ENCODE assay signal across 14 cellular contexts in genomic region chr3:13047296-13048165, GRCh38. TPM values are rescaled to one million over a fixed set of nuclear protein-coding genes. Genes with fewer than 3 reads are reported as not detected.
A peak's percentile ranks its signal among the peaks of the same experiment; 100 is the strongest.
DNase-seq lines count a peak whose midpoint lies in the region; ATAC-seq and TF ChIP-seq lines count a peak whose summit lies in the region.
"Had no signal": no experiment of that assay in that cellular context is flagged by ENCODE, and none has a peak within 500 bp of the region (broad histone marks: within the 10 kb centered on the region; RNA-seq: fewer than 3 reads in every experiment).

No MANE protein-coding gene starts in this region.

- CTCF ChIA-PET in GM10248 (lab: Yijun Ruan, JAX) = interaction anchor here (0.7 to 4.9 kb wide), 15 partner anchors 7 to 68 kb away, joined by 3 to 22 read pairs (median 3); no protein-coding TSS in a partner anchor

- H3K36me3 Mint-ChIP-seq in IgD-negative memory B cell = no peaks in the 10 kb centered on the region
- H3K36me3 Mint-ChIP-seq in brain = no peaks in the 10 kb centered on the region

- POLR2A ChIA-PET in GM10248 (lab: Yijun Ruan, JAX) = interaction anchor here (0.5 kb wide), 1 partner anchor 24 kb away, joined by 4 read pairs; no protein-coding TSS in a partner anchor

- H3K9me3 Mint-ChIP-seq in IgD-negative memory B cell = no peaks in the 10 kb centered on the region
- no peaks in the 10 kb centered on the region for H3K9me3 Mint-ChIP-seq in brain
- H3K9me3 Mint-ChIP-seq: activated T-cell treated with anti-CD3 and anti-CD28 coated beads, Interleukin-2, amount 50 U/mL, for 4 hours had no signal

- no peak for TF ChIP-seq EP300 in neural cell (conservative IDR thresholded peaks at IDR 0.05; ENCODE audit: poor library complexity, severe bottlenecking)

- peak overlapping the region in 3 of 4 donors; percentile 34 to 91 (median 86) for H3K4me3 Mint-ChIP-seq in IgD-negative memory B cell
- H3K4me3 Mint-ChIP-seq in brain = peak overlapping the region in 1 of 5 experiments; percentile 33
- H3K4me3 Mint-ChIP-seq: activated T-cell treated with anti-CD3 and anti-CD28 coated beads, Interleukin-2, amount 50 U/mL, for 4 hours had no signal

- TF ChIP-seq RAD21 in neural cell (conservative IDR thresholded peaks at IDR 0.05) = no peak

- peaks cover 15 to 45% (median 43%) of the 10 kb centered on the region in 3 donors for H3K4me1 Mint-ChIP-seq in IgD-negative memory B cell
- H3K4me1 Mint-ChIP-seq in brain = peaks cover 99% of the 10 kb centered on the region

- H3F3A ChIP-seq in neural cell (ENCODE audit: insufficient read depth, low read length, poor library complexity, severe bottlenecking) = no peaks in the 10 kb centered on the region

- H3K9ac ChIP-seq in neural cell (ENCODE audit: low read length) (peak overlapping the region; percentile 53), colonic mucosa (ENCODE audit: low read depth in 2 of 2, low read length in 2 of 2) (no peak overlapping the region)

- no peak overlapping the region for H2AFZ ChIP-seq in neural cell (ENCODE audit: low read depth, low read length)

- peak overlapping the region; percentile 39 to 96 (median 90) for H3K27ac Mint-ChIP-seq in IgD-negative memory B cell
- H3K27ac Mint-ChIP-seq in brain = peak overlapping the region; percentile 73 to 97 (median 93)

- DNase-seq in GM10248 (ENCODE audit: extremely low spot score) (no peak), H4 (ENCODE audit: low spot score) (no peak), GF-D8 (lab: John Stamatoyannopoulos, UW) (no peak), colonic mucosa (no peak)
- DNase-seq: activated CD4-positive, alpha-beta T cell treated with anti-CD3 and anti-CD28 coated beads for 48 hours; activated T-cell treated with anti-CD3 and anti-CD28 coated beads, Interleukin-2, amount 50 U/mL, for 4 hours; NCI-H1417 treated with DMSO at 0.1 percent for 48 hours; NCI-H446 treated with DMSO at 0.1 percent for 48 hours; occipital lobe had no signal

- peak overlapping the region; percentile 38 for H3K4me2 ChIP-seq in neural cell (ENCODE audit: low read length)

- no peaks in the 10 kb centered on the region for H3K79me2 ChIP-seq in neural cell (replicated peaks; ENCODE audit: insufficient read depth, low read length)

- intact Hi-C loops in colonic mucosa (cut with DNase I) = no loop called here

- no peaks in the 10 kb centered on the region for H3K27me3 ChIP-seq in neural cell (ENCODE audit: insufficient read depth, low read depth, low read length)
- H3K27me3 ChIP-seq in colonic mucosa = no peaks in the 10 kb centered on the region

- H3K4me1 ChIP-seq in colonic mucosa = no peaks in the 10 kb centered on the region

- H3K9me2 ChIP-seq in neural cell (ENCODE audit: insufficient read depth, low read length) = no peaks in the 10 kb centered on the region

- H3K27ac ChIP-seq in neural cell (ENCODE audit: low read length) = peak overlapping the region; percentile 73
- H3K27ac ChIP-seq in colonic mucosa = no peak overlapping the region

- H3K4me3 ChIP-seq in neural cell (ENCODE audit: low read length) = peak overlapping the region; percentile 45
- no peak overlapping the region for H3K4me3 ChIP-seq in colonic mucosa

- no peaks in the 10 kb centered on the region for H3K27me3 Mint-ChIP-seq in IgD-negative memory B cell
- peaks cover 2% of the 10 kb centered on the region for H3K27me3 Mint-ChIP-seq in brain

- H3K36me3 ChIP-seq in neural cell (ENCODE audit: insufficient read depth, low read length) (no peaks in the 10 kb centered on the region), colonic mucosa (no peaks in the 10 kb centered on the region)

- no peaks in the 10 kb centered on the region for H3K9me3 ChIP-seq in neural cell (ENCODE audit: low read length)
- H3K9me3 ChIP-seq in colonic mucosa = no peaks in the 10 kb centered on the region

- H4K20me1 ChIP-seq in neural cell (ENCODE audit: insufficient read depth) = no peaks in the 10 kb centered on the region

- peak; percentile 41 for TF ChIP-seq CTCF in GM10248 (IDR thresholded peaks at IDR 0.05; ENCODE audit: control extremely low read depth, extremely low read depth, low read depth, missing control alignments)
- peak in 1 of 2 experiments; percentile 47 for TF ChIP-seq CTCF in brain (conservative IDR thresholded peaks at IDR 0.05)
- no peak for TF ChIP-seq CTCF in neural cell (IDR thresholded peaks at IDR 0.05; ENCODE audit: poor library complexity, severe bottlenecking)
- no peak for TF ChIP-seq CTCF in colonic mucosa (IDR thresholded peaks at IDR 0.05)

- no peak for ATAC-seq in GM18907 (IDR thresholded peaks at IDR 0.05; ENCODE audit: unreplicated experiment)
- ATAC-seq: activated T-cell treated with anti-CD3 and anti-CD28 coated beads, Interleukin-2, amount 50 U/mL, for 4 hours; Panc1 had no signal

TF ChIP-seq in neural cell, 6 proteins besides CTCF, POLR2A, EP300 and RAD21:
- TF ChIP-seq REST (IDR thresholded peaks at IDR 0.05; ENCODE audit: borderline replicate concordance) (no peak), EZH2 (IDR thresholded peaks at IDR 0.05; ENCODE audit: borderline replicate concordance, insufficient read depth, low read length, poor library complexity, severe bottlenecking) (no peak), MXI1 (conservative IDR thresholded peaks at IDR 0.05; ENCODE audit: poor library complexity, severe bottlenecking) (no peak), SMC3 (conservative IDR thresholded peaks at IDR 0.05; ENCODE audit: poor library complexity) (no peak), POLR2AphosphoS5 (IDR thresholded peaks at IDR 0.05) (no peak), TAF1 (IDR thresholded peaks at IDR 0.05; ENCODE audit: low read depth) (no peak)

RNA-seq across cellular contexts. Expression of gene IQSEC1, which starts 25.7 kb away (rescaled TPM):
- polyA plus RNA-seq in IgD-negative memory B cell = 52.5 TPM
- 34.7 TPM for polyA plus RNA-seq in brain (ENCODE audit: insufficient read depth, low read depth, low replicate concordance)
- polyA plus RNA-seq in neural cell = 6.0 and 11.2 TPM in 2 replicates
- 29.2 and 31.6 TPM in 2 replicates for polyA minus RNA-seq in neural cell
- 4.6 and 5.7 TPM in 2 replicates for total RNA-seq in H4 (2014; rRNA removed; shearing (Covaris generic))
- total RNA-seq in colonic mucosa = 10 to 100 TPM; 14.8 to 19.2 TPM
